In genomic region chr1:156246762-156247459, GRCh38 we compare ENCODE assay signal across 14 cellular contexts. TPM values are rescaled to one million over a fixed set of nuclear protein-coding genes. Genes with fewer than 3 reads are reported as not detected.
A peak's percentile ranks its signal among the peaks of the same experiment; 100 is the strongest.
DNase-seq lines count a peak whose midpoint lies in the region; ATAC-seq and TF ChIP-seq lines count a peak whose summit lies in the region.
"Had no signal": no experiment of that assay in that cellular context is flagged by ENCODE, and none has a peak within 500 bp of the region (broad histone marks: within the 10 kb centered on the region; RNA-seq: fewer than 3 reads in every experiment).

No MANE protein-coding gene starts in this region.

- peak; percentile 25 for DNase-seq in AG08396 (ENCODE audit: low spot score)
- peak; percentile 68 for DNase-seq in GM03348 (ENCODE audit: low spot score)
- DNase-seq in body of pancreas = peak in 3 of 4 donors; percentile 27 to 36 (median 33)
- no peak for DNase-seq in lower lobe of right lung
- no peak for DNase-seq in NCI-H2227 treated with DMSO at 0.1 percent for 48 hours (lab: John Stamatoyannopoulos, UW)
- DNase-seq: Caco-2, mesenchymal stem cell, NCI-H2081 treated with DMSO at 0.1 percent for 48 hours had no signal

- H3K4me1 ChIP-seq in body of pancreas (peaks cover 29% of the 10 kb centered on the region), lower lobe of right lung (peaks cover 27% of the 10 kb centered on the region)
- H3K4me1 ChIP-seq: Caco-2 had no signal

- H3K36me3 ChIP-seq in body of pancreas (replicated peaks in 1 of 2; ENCODE audit: insufficient read depth in 1 of 2, low read depth in 2 of 2) (peaks cover 0 to 20% of the 10 kb centered on the region in 2 donors), lower lobe of right lung (peaks cover 29% of the 10 kb centered on the region)

- WGBS in body of pancreas, 2 donors = 45 to 56% methylated on average over 4 to 16 of the region's 16 CpGs

- TF ChIP-seq CTCF in body of pancreas (IDR thresholded peaks at IDR 0.05) (no peak), lower lobe of right lung (IDR thresholded peaks at IDR 0.05) (no peak)

- no peak for TF ChIP-seq POLR2A in body of pancreas (IDR thresholded peaks at IDR 0.05)

- H3K9me3 ChIP-seq in body of pancreas (no peaks in the 10 kb centered on the region), lower lobe of right lung (no peaks in the 10 kb centered on the region)
- H3K9me3 ChIP-seq: Caco-2, gastrocnemius medialis, upper lobe of left lung had no signal

- H3K27me3 ChIP-seq in body of pancreas (no peaks in the 10 kb centered on the region), lower lobe of right lung (ENCODE audit: low read depth) (peaks cover 11% of the 10 kb centered on the region)

- no peak overlapping the region for H3K27ac ChIP-seq in body of pancreas
- no peak overlapping the region for H3K27ac ChIP-seq in lower lobe of right lung
- H3K27ac ChIP-seq: gastrocnemius medialis, upper lobe of left lung had no signal

- intact Hi-C loops in body of pancreas (cut with DNase I) (no loop called here), lower lobe of right lung (cut with DNase I) (no loop called here)

- no peak overlapping the region for H3K4me3 ChIP-seq in body of pancreas
- H3K4me3 ChIP-seq in lower lobe of right lung = no peak overlapping the region

- no peak for ATAC-seq in body of pancreas
- peak; percentile 56 to 60 for ATAC-seq in lower lobe of right lung
- no peak for ATAC-seq in GM19351 (IDR thresholded peaks at IDR 0.05; ENCODE audit: unreplicated experiment)
- ATAC-seq in GM21423 (IDR thresholded peaks at IDR 0.05; ENCODE audit: unreplicated experiment) = no peak
- no peak for ATAC-seq in GM18858 (IDR thresholded peaks at IDR 0.05; ENCODE audit: unreplicated experiment)

RNA-seq across cellular contexts. Expression of gene PAQR6, which starts 0.9 kb away (rescaled TPM):
- total RNA-seq in body of pancreas (under 1 TPM in 1 of 2 donors, not detected in 1; 0.33 TPM), lower lobe of right lung (2.3 TPM)

RNA-seq across cellular contexts. Expression of gene BGLAP, which starts 4.9 kb away (rescaled TPM):
- total RNA-seq in body of pancreas (under 1 TPM in 1 of 2 donors, not detected in 1; 0.52 TPM), lower lobe of right lung (4.8 TPM)
- total RNA-seq: chondrocyte, gastrocnemius medialis had no signal

RNA-seq across cellular contexts. Expression of gene PMF1, which starts 34.1 kb away (rescaled TPM):
- total RNA-seq in body of pancreas (10 to 100 TPM; 37.6 to 43.1 TPM), lower lobe of right lung (45.3 TPM)

RNA-seq across cellular contexts. Expression of gene SMG5, which starts 35.7 kb away (rescaled TPM):
- 10 to 100 TPM; 28.3 to 35.6 TPM for total RNA-seq in body of pancreas
- 68.9 TPM for total RNA-seq in lower lobe of right lung

RNA-seq across cellular contexts. Expression of gene TMEM79, which starts 37.2 kb away (rescaled TPM):
- total RNA-seq in body of pancreas = 1 to 10 TPM in 1 of 2 donors, not detected in 1; 2.3 TPM
- total RNA-seq in lower lobe of right lung = 4.8 TPM

Comparison
In these comparisons a context has a peak if more than half of its experiments do, and no peak if none do; other contexts are left out.
1. DNase-seq: peak in AG08396 (single experiment), GM03348 (single experiment) and body of pancreas (3 of 4); none in lower lobe of right lung (single experiment) and NCI-H2227 treated with DMSO at 0.1 percent for 48 hours (single experiment).
2. ATAC-seq: peak in lower lobe of right lung (2 of 2); none in body of pancreas (single experiment), GM19351 (single experiment), GM21423 (single experiment) and GM18858 (single experiment).